In the genomic region with DNA sequence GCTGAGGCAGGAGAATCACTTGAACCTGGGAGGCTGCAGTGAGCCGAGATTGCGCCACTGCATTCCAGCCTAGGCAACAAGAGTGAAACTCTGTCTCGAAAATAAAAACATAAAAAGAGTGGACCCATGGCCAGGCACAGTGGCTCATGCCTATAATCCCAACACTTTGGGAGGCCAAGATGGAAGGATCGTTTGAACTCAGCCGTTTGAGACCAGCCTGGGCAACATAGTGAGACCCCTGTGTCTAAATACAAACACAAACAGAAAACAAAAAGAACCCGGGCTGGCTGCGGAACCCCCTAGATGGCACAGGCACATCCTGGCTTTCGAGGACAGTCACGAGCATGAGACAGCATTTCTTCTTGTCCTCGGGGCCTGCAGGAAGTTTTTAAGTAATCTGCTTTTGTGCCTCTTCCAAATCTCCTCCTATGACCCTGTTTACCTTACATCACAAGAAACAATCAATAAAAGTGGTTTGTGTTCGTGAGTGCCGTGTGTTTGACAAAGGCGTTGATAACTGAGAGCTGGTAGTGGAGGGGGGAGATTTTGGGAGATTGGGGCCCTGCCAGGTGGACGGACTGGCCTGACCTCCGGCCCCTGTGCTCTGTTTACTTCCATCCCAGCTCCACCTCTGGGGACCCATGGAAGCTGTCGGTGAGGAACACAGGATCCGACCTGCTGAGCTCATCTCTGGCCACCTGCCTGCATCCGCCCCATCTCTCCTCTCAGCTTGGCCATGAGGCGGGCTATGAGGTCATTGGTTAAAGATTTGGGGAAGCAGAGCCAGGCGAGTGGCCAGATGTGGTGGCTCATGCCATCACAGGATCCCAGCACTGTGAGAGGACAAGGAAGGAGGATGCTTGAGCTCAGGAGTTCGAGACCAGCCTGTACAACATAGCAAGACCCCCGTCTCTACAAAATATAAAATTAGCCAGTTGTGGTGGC, we compare ENCODE assay signal across 8 cellular contexts. TPM values are rescaled to one million over a fixed set of nuclear protein-coding genes. Genes with fewer than 3 reads are reported as not detected.
DNase-seq lines count a peak whose midpoint lies in the region; ATAC-seq lines count a peak whose summit lies in the region.

No MANE protein-coding gene starts in this region.

- intact Hi-C loops in left ventricle myocardium superior (cut with micrococcal nuclease): no loop called here

- peak; percentile 83 for DNase-seq in HK-2 (ENCODE audit: unreplicated experiment)
- peak; percentile 92 for DNase-seq in SW480 (ENCODE audit: low spot score)
- peak; percentile 89 for DNase-seq in left ventricle myocardium superior
- peak; percentile 86 for DNase-seq in stromal cell of bone marrow (ENCODE audit: low read depth)
- DNase-seq in inferior parietal cortex (ENCODE audit: extremely low spot score): no peak
- DNase-seq in stimulated activated naive CD4-positive, alpha-beta T cell treated with Interleukin-2 at 50 U/mL for 16 hours (lab: John Stamatoyannopoulos, UW): no peak

- ATAC-seq in left ventricle myocardium superior (peak; percentile 92), GM21381 (IDR thresholded peaks at IDR 0.05; ENCODE audit: unreplicated experiment) (no peak), GM21390 (IDR thresholded peaks at IDR 0.05; ENCODE audit: unreplicated experiment) (no peak)

RNA-seq across cellular contexts. Expression of a gene that starts 5.9 kb away (rescaled TPM):
- total RNA-seq in left ventricle myocardium superior: 0.27 TPM

RNA-seq across cellular contexts. Expression of a gene that starts 17.3 kb away (rescaled TPM):
- total RNA-seq in left ventricle myocardium superior: 2.9 TPM

RNA-seq across cellular contexts. Expression of a gene that starts 39.1 kb away (rescaled TPM):
- 36.4 TPM for total RNA-seq in left ventricle myocardium superior

RNA-seq across cellular contexts. Expression of a gene that starts 39.7 kb away (rescaled TPM):
- 41.2 TPM for total RNA-seq in left ventricle myocardium superior

RNA-seq across cellular contexts. Expression of a gene that starts 57.2 kb away (rescaled TPM):
- total RNA-seq in left ventricle myocardium superior: 98.0 TPM

Comparison
In these comparisons a context has a peak if more than half of its experiments do, and no peak if none do; other contexts are left out.
1. DNase-seq: peak in HK-2 (single experiment), SW480 (single experiment), left ventricle myocardium superior (single experiment) and stromal cell of bone marrow (single experiment); none in inferior parietal cortex (single experiment) and stimulated activated naive CD4-positive, alpha-beta T cell treated with Interleukin-2 at 50 U/mL for 16 hours (single experiment).